Comparison of ENCODE assay signal across 29 cellular contexts in the genomic region with DNA sequence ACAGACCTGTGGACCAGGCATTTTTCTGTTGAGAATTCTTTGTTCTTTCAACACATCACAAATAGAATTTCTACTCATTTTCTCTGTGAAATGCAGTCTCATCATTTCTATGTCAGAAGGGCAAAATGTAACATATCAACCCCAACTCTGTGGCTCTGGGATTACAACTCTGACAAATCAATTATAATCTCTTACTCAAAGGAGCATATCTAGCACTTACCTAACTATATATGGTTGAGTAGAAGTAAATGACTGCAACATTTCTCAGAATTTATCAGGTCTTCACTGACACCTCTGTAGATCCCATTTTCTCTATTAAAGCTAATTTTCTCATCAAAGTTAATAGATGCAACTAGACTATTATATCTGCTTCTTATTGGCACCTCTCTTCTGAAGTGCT.
DNase-seq lines count a peak whose midpoint lies in the region; ATAC-seq and TF ChIP-seq lines count a peak whose summit lies in the region.
"Had no signal": no experiment of that assay in that cellular context is flagged by ENCODE, and none has a peak within 500 bp of the region (broad histone marks: within the 10 kb centered on the region; RNA-seq: fewer than 3 reads in every experiment).

No MANE protein-coding gene starts in this region.

- H3K36me3 ChIP-seq in neural cell (ENCODE audit: insufficient read depth, low read length) (no peaks in the 10 kb centered on the region), psoas muscle (ENCODE audit: insufficient read depth in 1 of 2, low read depth in 1 of 2) (no peaks in the 10 kb centered on the region)
- H3K36me3 ChIP-seq: BE2C; BLaER1; BLaER1 treated with 17β-estradiol and CSF1 and Interleukin-3, amounts not matched to agents 10 nM and 100 nM had no signal

- TF ChIP-seq CTCF in neural cell (IDR thresholded peaks at IDR 0.05; ENCODE audit: poor library complexity, severe bottlenecking) (no peak), psoas muscle (IDR thresholded peaks at IDR 0.05) (no peak)

- peak overlapping the region; percentile 90 for H3K27ac ChIP-seq in neural cell (ENCODE audit: low read length)
- no peak overlapping the region for H3K27ac ChIP-seq in psoas muscle
- H3K27ac ChIP-seq: 22Rv1; A549; BLaER1; BLaER1 treated with 17β-estradiol and CSF1 and Interleukin-3, amounts not matched to agents 10 nM and 100 nM; C4-2B had no signal

- H3K4me1 ChIP-seq in psoas muscle: no peaks in the 10 kb centered on the region
- H3K4me1 ChIP-seq: A549; BE2C; BLaER1; BLaER1 treated with 17β-estradiol and CSF1 and Interleukin-3, amounts not matched to agents 10 nM and 100 nM; Caco-2 had no signal

- H3K9me2 ChIP-seq in neural cell (ENCODE audit: insufficient read depth, low read length): no peaks in the 10 kb centered on the region

- TF ChIP-seq RAD21 in neural cell (conservative IDR thresholded peaks at IDR 0.05): no peak

- peaks cover 14% of the 10 kb centered on the region for H3F3A ChIP-seq in neural cell (ENCODE audit: insufficient read depth, low read length, poor library complexity, severe bottlenecking)

- H3K4me3 ChIP-seq in neural cell (ENCODE audit: low read length) (no peak overlapping the region), psoas muscle (no peak overlapping the region)
- H3K4me3 ChIP-seq: A549; BLaER1; BLaER1 treated with 17β-estradiol and CSF1 and Interleukin-3, amounts not matched to agents 10 nM and 100 nM had no signal

- H3K27me3 ChIP-seq in neural cell (ENCODE audit: insufficient read depth, low read depth, low read length): no peaks in the 10 kb centered on the region
- H3K27me3 ChIP-seq in psoas muscle (ENCODE audit: insufficient read depth in 3 of 3, low read length in 2 of 3): no peaks in the 10 kb centered on the region
- H3K27me3 ChIP-seq: BE2C; BLaER1; BLaER1 treated with 17β-estradiol and CSF1 and Interleukin-3, amounts not matched to agents 10 nM and 100 nM had no signal

- H3K4me2 ChIP-seq in neural cell (ENCODE audit: low read length): no peak overlapping the region
- H3K4me2 ChIP-seq: A549; BLaER1; BLaER1 treated with 17β-estradiol and CSF1 and Interleukin-3, amounts not matched to agents 10 nM and 100 nM had no signal

- peak; percentile 38 for DNase-seq in putamen (ENCODE audit: low spot score)
- no peak for DNase-seq in psoas muscle
- DNase-seq: 8988T; ACHN; AML-193; BE2C; C1 segment of cervical spinal cord; Caco-2; Calu3; CD4-positive, alpha-beta memory T cell; CD4-positive, alpha-beta T cell; CD4-positive, CD25-positive, alpha-beta regulatory T cell; CD8-positive, alpha-beta memory T cell; CD8-positive, alpha-beta T cell; COR-L47; DMS 273 treated with DMSO at 0.1 percent for 48 hours; DMS153; DMS53; DMS79; DMS79 treated with DMSO at 0.1 percent for 48 hours; DND-41; EL had no signal

- ATAC-seq in GM19324 (IDR thresholded peaks at IDR 0.05; ENCODE audit: low FRiP score, unreplicated experiment): no peak
- no peak for ATAC-seq in psoas muscle
- ATAC-seq: A549; CD8-positive, alpha-beta T cell had no signal

- H3K9me3 ChIP-seq in neural cell (ENCODE audit: low read length) (no peaks in the 10 kb centered on the region), psoas muscle (no peaks in the 10 kb centered on the region)
- H3K9me3 ChIP-seq: A549; BE2C; BLaER1; BLaER1 treated with 17β-estradiol and CSF1 and Interleukin-3, amounts not matched to agents 10 nM and 100 nM; Caco-2 had no signal

- no peak overlapping the region for H2AFZ ChIP-seq in neural cell (ENCODE audit: low read depth, low read length)

- TF ChIP-seq EP300 in neural cell (conservative IDR thresholded peaks at IDR 0.05; ENCODE audit: poor library complexity, severe bottlenecking): peak; percentile 93

- intact Hi-C loops in psoas muscle (cut with DNase I): no loop called here

- H3K9ac ChIP-seq in neural cell (ENCODE audit: low read length): peak overlapping the region; percentile 45
- H3K9ac ChIP-seq: BLaER1; BLaER1 treated with 17β-estradiol and CSF1 and Interleukin-3, amounts not matched to agents 10 nM and 100 nM had no signal

- no peaks in the 10 kb centered on the region for H4K20me1 ChIP-seq in neural cell (ENCODE audit: insufficient read depth)
- H4K20me1 ChIP-seq: BLaER1; BLaER1 treated with 17β-estradiol and CSF1 and Interleukin-3, amounts not matched to agents 10 nM and 100 nM had no signal

- H3K79me2 ChIP-seq in neural cell (replicated peaks; ENCODE audit: insufficient read depth, low read length): no peaks in the 10 kb centered on the region

TF ChIP-seq in neural cell, 6 proteins besides CTCF, POLR2A, EP300 and RAD21:
- TF ChIP-seq POLR2AphosphoS5 (IDR thresholded peaks at IDR 0.05) (peak; percentile 69), EZH2 (IDR thresholded peaks at IDR 0.05; ENCODE audit: borderline replicate concordance, insufficient read depth, low read length, poor library complexity, severe bottlenecking) (no peak), SMC3 (conservative IDR thresholded peaks at IDR 0.05; ENCODE audit: poor library complexity) (no peak), MXI1 (conservative IDR thresholded peaks at IDR 0.05; ENCODE audit: poor library complexity, severe bottlenecking) (no peak)
- TF ChIP-seq, protein P1, sequence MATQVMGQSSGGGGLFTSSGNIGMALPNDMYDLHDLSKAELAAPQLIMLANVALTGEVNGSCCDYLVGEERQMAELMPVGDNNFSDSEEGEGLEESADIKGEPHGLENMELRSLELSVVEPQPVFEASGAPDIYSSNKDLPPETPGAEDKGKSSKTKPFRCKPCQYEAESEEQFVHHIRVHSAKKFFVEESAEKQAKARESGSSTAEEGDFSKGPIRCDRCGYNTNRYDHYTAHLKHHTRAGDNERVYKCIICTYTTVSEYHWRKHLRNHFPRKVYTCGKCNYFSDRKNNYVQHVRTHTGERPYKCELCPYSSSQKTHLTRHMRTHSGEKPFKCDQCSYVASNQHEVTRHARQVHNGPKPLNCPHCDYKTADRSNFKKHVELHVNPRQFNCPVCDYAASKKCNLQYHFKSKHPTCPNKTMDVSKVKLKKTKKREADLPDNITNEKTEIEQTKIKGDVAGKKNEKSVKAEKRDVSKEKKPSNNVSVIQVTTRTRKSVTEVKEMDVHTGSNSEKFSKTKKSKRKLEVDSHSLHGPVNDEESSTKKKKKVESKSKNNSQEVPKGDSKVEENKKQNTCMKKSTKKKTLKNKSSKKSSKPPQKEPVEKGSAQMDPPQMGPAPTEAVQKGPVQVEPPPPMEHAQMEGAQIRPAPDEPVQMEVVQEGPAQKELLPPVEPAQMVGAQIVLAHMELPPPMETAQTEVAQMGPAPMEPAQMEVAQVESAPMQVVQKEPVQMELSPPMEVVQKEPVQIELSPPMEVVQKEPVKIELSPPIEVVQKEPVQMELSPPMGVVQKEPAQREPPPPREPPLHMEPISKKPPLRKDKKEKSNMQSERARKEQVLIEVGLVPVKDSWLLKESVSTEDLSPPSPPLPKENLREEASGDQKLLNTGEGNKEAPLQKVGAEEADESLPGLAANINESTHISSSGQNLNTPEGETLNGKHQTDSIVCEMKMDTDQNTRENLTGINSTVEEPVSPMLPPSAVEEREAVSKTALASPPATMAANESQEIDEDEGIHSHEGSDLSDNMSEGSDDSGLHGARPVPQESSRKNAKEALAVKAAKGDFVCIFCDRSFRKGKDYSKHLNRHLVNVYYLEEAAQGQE (IDR thresholded peaks at IDR 0.05; ENCODE audit: borderline replicate concordance): no peak
